Comparison of ENCODE assay signal across 12 cellular contexts in the genomic region with DNA sequence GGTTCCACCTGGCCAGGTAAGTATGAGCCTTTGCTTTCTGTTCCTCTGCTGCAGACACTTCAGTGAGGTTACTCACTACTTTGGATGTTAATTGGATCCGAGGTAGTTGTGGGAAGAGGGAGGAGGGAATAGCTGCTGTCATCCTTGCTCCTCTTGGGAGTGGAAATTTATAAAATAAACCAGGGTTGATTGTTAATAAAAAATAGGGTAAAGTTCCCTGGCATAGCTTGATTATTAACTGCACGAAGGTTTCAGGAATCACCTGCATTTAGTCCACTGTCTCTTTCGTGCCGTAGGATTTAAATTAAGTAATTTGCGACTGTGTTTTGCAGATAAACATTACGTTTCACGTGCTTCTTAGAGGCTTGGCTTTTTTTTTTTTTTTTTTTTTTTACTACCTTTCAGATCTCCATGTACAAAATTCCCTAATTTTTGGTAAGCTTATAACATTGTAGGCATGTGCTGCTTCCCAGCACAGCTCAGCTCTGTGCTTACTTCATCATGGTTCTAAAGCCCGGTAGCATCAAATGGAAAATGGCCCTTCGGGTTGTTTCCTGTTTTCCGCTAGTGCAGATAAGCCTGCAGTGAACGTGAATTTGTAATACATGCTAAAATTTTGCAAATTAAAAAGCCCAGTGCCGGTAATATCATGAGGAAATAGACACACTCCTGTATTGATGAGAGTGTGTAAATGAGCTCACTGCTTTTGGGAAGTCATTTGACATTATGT. TPM values are rescaled to one million over a fixed set of nuclear protein-coding genes. Genes with fewer than 3 reads are reported as not detected.
DNase-seq lines count a peak whose midpoint lies in the region; ATAC-seq and TF ChIP-seq lines count a peak whose summit lies in the region.
"Had no signal": no experiment of that assay in that cellular context is flagged by ENCODE, and none has a peak within 500 bp of the region (broad histone marks: within the 10 kb centered on the region; RNA-seq: fewer than 3 reads in every experiment).

No MANE protein-coding gene starts in this region.

- no peak for TF ChIP-seq CTCF in dorsolateral prefrontal cortex (IDR thresholded peaks at IDR 0.05 in 54 of 56, conservative IDR thresholded peaks at IDR 0.05 in 2 of 56; ENCODE audit: low read depth in 1 of 56, partially characterized antibody in 56 of 56)
- no peak for TF ChIP-seq CTCF in osteoblast (IDR thresholded peaks at IDR 0.05; ENCODE audit: extremely low read depth, low read depth, low read length)
- no peak for TF ChIP-seq CTCF in spleen (IDR thresholded peaks at IDR 0.05 in 8 of 11, conservative IDR thresholded peaks at IDR 0.05 in 3 of 11)

- DNase-seq in Caki2 (ENCODE audit: low read depth) (peak; percentile 68), SJSA1 (ENCODE audit: low read depth in 1 of 2, low spot score in 2 of 2) (no peak), dorsolateral prefrontal cortex (peak in 1 of 10 donors; percentile 1), osteoblast (ENCODE audit: insufficient read length, low spot score, missing footprints) (no peak), spleen (no peak), A172 (ENCODE audit: low spot score) (no peak)
- DNase-seq in stimulated activated naive CD8-positive, alpha-beta T cell treated with anti-CD3 and anti-CD28 coated beads, Interleukin-15, Interleukin-2, amounts not matched to agents 100 U/mL and 50 U/mL, for 24 hours = no peak
- DNase-seq: activated CD4-positive, alpha-beta T cell treated with anti-CD3 and anti-CD28 coated beads for 36 hours; activated T-cell treated with anti-CD3 and anti-CD28 coated beads, Interleukin-2, amount 50 U/mL, for 48 hours; mucosa of descending colon had no signal

- H3K27ac ChIP-seq in SJSA1 (peak overlapping the region; percentile 62), dorsolateral prefrontal cortex (peak overlapping the region in 30 of 59 donors; percentile 0 to 81 (median 54)), osteoblast (ENCODE audit: low read depth, low read length) (peak overlapping the region; percentile 76), spleen (no peak overlapping the region)

- peak overlapping the region; percentile 1; the same call in 1 of the 2 replicates for H3K4me3 ChIP-seq in SJSA1
- H3K4me3 ChIP-seq in dorsolateral prefrontal cortex = peak overlapping the region in 14 of 59 donors; percentile 3 to 31 (median 16)
- H3K4me3 ChIP-seq in osteoblast (ENCODE audit: insufficient read depth, low read length) = peak overlapping the region; percentile 48
- no peak overlapping the region for H3K4me3 ChIP-seq in spleen
- H3K4me3 ChIP-seq: GM12878, mucosa of descending colon had no signal

- H3K27me3 ChIP-seq in SJSA1 (replicated peaks) (no peaks in the 10 kb centered on the region), dorsolateral prefrontal cortex (no peaks in the 10 kb centered on the region), osteoblast (ENCODE audit: insufficient read depth, low read length) (no peaks in the 10 kb centered on the region), spleen (replicated peaks in 1 of 7) (no peaks in the 10 kb centered on the region)

- H3K4me1 ChIP-seq in SJSA1 (replicated peaks) = peaks cover 57% of the 10 kb centered on the region
- H3K4me1 ChIP-seq in osteoblast (ENCODE audit: insufficient read depth, low read length) = peaks cover 48% of the 10 kb centered on the region
- peaks cover 12 to 95% (median 47%) of the 10 kb centered on the region in 6 donors for H3K4me1 ChIP-seq in spleen

- peak overlapping the region; percentile 78 for H3K4me2 ChIP-seq in osteoblast (ENCODE audit: insufficient read depth, low read length)

- H4K20me1 ChIP-seq in osteoblast (ENCODE audit: insufficient read depth, low read length) = peaks cover 45% of the 10 kb centered on the region

- WGBS in spleen, 5 donors = 54 to 74% (median 56%) methylated on average over 12 of the region's 12 CpGs

- in situ Hi-C loops in Caki2 (cut with HindIII; ENCODE audit: low pct_unique_long_range_greater_than_20kb, low sequenced_read_pairs) = no loop called here

- H3K9me3 ChIP-seq in SJSA1 (replicated peaks) (no peaks in the 10 kb centered on the region), osteoblast (ENCODE audit: low read depth, low read length) (no peaks in the 10 kb centered on the region), spleen (no peaks in the 10 kb centered on the region)
- H3K9me3 ChIP-seq: mucosa of descending colon had no signal

- H3K79me2 ChIP-seq in osteoblast (ENCODE audit: insufficient read depth, low read length) = peaks cover 58% of the 10 kb centered on the region

- TF ChIP-seq POLR2A in spleen (IDR thresholded peaks at IDR 0.05) = no peak

- H3K36me3 ChIP-seq in SJSA1 (peaks cover 69% of the 10 kb centered on the region), osteoblast (ENCODE audit: insufficient read depth, low read length) (peaks cover 51% of the 10 kb centered on the region), spleen (peaks cover 0 to 70% (median 58%) of the 10 kb centered on the region in 6 donors)

- no peak for ATAC-seq in stimulated activated naive CD8-positive, alpha-beta T cell treated with anti-CD3 and anti-CD28 coated beads, Interleukin-15, Interleukin-2, amounts not matched to agents 100 U/mL and 50 U/mL, for 24 hours
- no peak for ATAC-seq in HG03520 (IDR thresholded peaks at IDR 0.05; ENCODE audit: unreplicated experiment)
- ATAC-seq: activated CD4-positive, alpha-beta T cell treated with anti-CD3 and anti-CD28 coated beads for 36 hours; GM12878; mucosa of descending colon had no signal

- intact Hi-C loops in dorsolateral prefrontal cortex (cut with DNase I) (no loop called here), spleen (cut with DNase I; ENCODE audit: low total_unique reads) (no loop called here)

- H2AFZ ChIP-seq in osteoblast (ENCODE audit: low read length) = no peak overlapping the region

RNA-seq across cellular contexts. Expression of a gene that starts 26.9 kb away (rescaled TPM):
- 1.3 TPM in 1 of 2 replicates, not detected in the other for total RNA-seq in Caki2 (2014; rRNA removed; shearing (Covaris generic); ENCODE audit: low replicate concordance)
- total RNA-seq in SJSA1 (2014; rRNA removed; shearing (Covaris generic)) = 0.68 TPM in 1 of 2 replicates, not detected in the other
- total RNA-seq in dorsolateral prefrontal cortex (10 to 100 TPM in 42 of 120 experiments, 1 to 10 TPM in 78; 3.6 to 17.8 (median 8.8) TPM), osteoblast (1.4 and 1.5 TPM in 2 replicates), spleen (10 to 100 TPM in 3 of 7 donors, 1 to 10 TPM in 4; 4.0 to 24.2 (median 9.2) TPM)
- polyA plus RNA-seq in spleen = 10 to 100 TPM in 1 of 3 donors, 1 to 10 TPM in 2; 3.1 to 14.9 (median 3.8) TPM
- 8.6 and 13.4 TPM in 2 replicates for total RNA-seq in A172 (2014; rRNA removed; shearing (Covaris generic))

RNA-seq across cellular contexts. Expression of a gene that starts 34.3 kb away (rescaled TPM):
- total RNA-seq in Caki2 (2014; rRNA removed; shearing (Covaris generic); ENCODE audit: low replicate concordance) = 5.2 and 13.4 TPM in 2 replicates
- 13.7 and 18.0 TPM in 2 replicates for total RNA-seq in SJSA1 (2014; rRNA removed; shearing (Covaris generic))
- total RNA-seq in dorsolateral prefrontal cortex = 10 to 100 TPM; 17.4 to 42.6 (median 27.4) TPM
- total RNA-seq in osteoblast = 12.4 and 14.1 TPM in 2 replicates
- 10 to 100 TPM; 31.3 to 42.8 (median 36.7) TPM for total RNA-seq in spleen
- polyA plus RNA-seq in spleen = 10 to 100 TPM in 1 of 3 donors, 1 to 10 TPM in 2; 4.7 to 10.7 (median 6.7) TPM
- total RNA-seq in A172 (2014; rRNA removed; shearing (Covaris generic)) = 18.1 and 18.9 TPM in 2 replicates

RNA-seq across cellular contexts. Expression of a gene that starts 39.8 kb away (rescaled TPM):
- total RNA-seq in Caki2 (2014; rRNA removed; shearing (Covaris generic); ENCODE audit: low replicate concordance) = 656 and 666 TPM in 2 replicates
- total RNA-seq in SJSA1 (2014; rRNA removed; shearing (Covaris generic)) = 98.2 and 125 TPM in 2 replicates
- 100 to 1,000 TPM in 3 of 120 experiments, 10 to 100 TPM in 117; 46.9 to 108 (median 65.7) TPM for total RNA-seq in dorsolateral prefrontal cortex
- 90.5 and 95.9 TPM in 2 replicates for total RNA-seq in osteoblast
- 100 to 1,000 TPM in 2 of 7 donors, 10 to 100 TPM in 5; 76.8 to 117 (median 87.7) TPM for total RNA-seq in spleen
- polyA plus RNA-seq in spleen = 10 to 100 TPM; 34.9 to 49.3 (median 35.8) TPM
- 352 and 377 TPM in 2 replicates for total RNA-seq in A172 (2014; rRNA removed; shearing (Covaris generic))

RNA-seq across cellular contexts. Expression of a gene that starts 53.8 kb away (rescaled TPM):
- total RNA-seq in Caki2 (2014; rRNA removed; shearing (Covaris generic); ENCODE audit: low replicate concordance) = 1,023 and 1,203 TPM in 2 replicates
- 298 and 772 TPM in 2 replicates for total RNA-seq in SJSA1 (2014; rRNA removed; shearing (Covaris generic))
- 100 to 1,000 TPM; 241 to 437 (median 288) TPM for total RNA-seq in dorsolateral prefrontal cortex
- total RNA-seq in osteoblast = 826 and 992 TPM in 2 replicates
- 100 to 1,000 TPM; 241 to 328 (median 311) TPM for total RNA-seq in spleen
- polyA plus RNA-seq in spleen = 100 to 1,000 TPM; 105 to 185 (median 126) TPM
- 2,241 and 2,527 TPM in 2 replicates for total RNA-seq in A172 (2014; rRNA removed; shearing (Covaris generic))

Comparison
In these comparisons a context has a peak if more than half of its experiments do, and no peak if none do; other contexts are left out.
1. H3K27ac ChIP-seq: peak in SJSA1 (single experiment), dorsolateral prefrontal cortex (30 of 59) and osteoblast (single experiment); none in spleen (0 of 8).
2. H3K4me3 ChIP-seq: peak in SJSA1 (single experiment) and osteoblast (single experiment); none in spleen (0 of 8).